In genomic region chr7:66150471-66150870, GRCh38 we compare ENCODE assay signal across 10 cellular contexts. TPM values are rescaled to one million over a fixed set of nuclear protein-coding genes. Genes with fewer than 3 reads are reported as not detected.
DNase-seq lines count a peak whose midpoint lies in the region; ATAC-seq, FAIRE-seq and TF ChIP-seq lines count a peak whose summit lies in the region.
"Had no signal": no experiment of that assay in that cellular context is flagged by ENCODE, and none has a peak within 500 bp of the region (broad histone marks: within the 10 kb centered on the region; RNA-seq: fewer than 3 reads in every experiment).

No MANE protein-coding gene starts in this region.

- H3K9me3 ChIP-seq in HepG2 (ENCODE audit: low read length) (no peaks in the 10 kb centered on the region), subcutaneous abdominal adipose tissue (ENCODE audit: control insufficient read depth in 5 of 5, low read length in 5 of 5) (no peaks in the 10 kb centered on the region)
- H3K9me3 ChIP-seq: SJCRH30 had no signal

- no peak for TF ChIP-seq POLR2A in HepG2 (IDR thresholded peaks at IDR 0.05; ENCODE audit: insufficient read depth in 1 of 2, low read depth in 2 of 2, low read length in 2 of 2)

- H3K4me2 ChIP-seq in HepG2 (ENCODE audit: low read depth, low read length), result peak overlapping the region; percentile 32

- ATAC-seq in HepG2, result peak; percentile 81
- no peak for ATAC-seq in HG02852 (IDR thresholded peaks at IDR 0.05; ENCODE audit: unreplicated experiment)
- ATAC-seq in GM21423 (IDR thresholded peaks at IDR 0.05; ENCODE audit: unreplicated experiment), result no peak

- H3K27ac ChIP-seq in HepG2 (ENCODE audit: extremely low read length, insufficient read depth, low read length) (peak overlapping the region; percentile 46), subcutaneous abdominal adipose tissue (ENCODE audit: low read depth, low read length) (peak overlapping the region; percentile 89)
- H3K27ac ChIP-seq: SJCRH30 had no signal

- CTCF ChIA-PET in HepG2 (lab: Yijun Ruan, JAX; ENCODE audit: low intra/inter-chr PET ratio, low total read pairs), result no interaction called here

- H3K79me2 ChIP-seq in HepG2 (ENCODE audit: insufficient read depth, low read length), result peaks cover 12% of the 10 kb centered on the region

- intact Hi-C loops in HepG2 (cut with micrococcal nuclease; ENCODE audit: unreplicated experiment), result no loop called here

- H4K20me1 ChIP-seq in HepG2 (ENCODE audit: insufficient read depth, low read length), result no peaks in the 10 kb centered on the region

- BruUV-seq in HepG2 (replicated peaks; lab: Mats Ljungman, UMichigan), result no TSS peak

- peak; percentile 67 for DNase-seq in LHCN-M2 (ENCODE audit: low read depth)
- DNase-seq in astrocyte of the hippocampus (ENCODE audit: low read depth, low spot score), result peak; percentile 73
- peak; percentile 62 for DNase-seq in HepG2 (ENCODE audit: low spot score)
- DNase-seq in stimulated activated CD4-positive, alpha-beta T cell treated with anti-CD3 and anti-CD28 coated beads, Interleukin-1b, Interleukin-23, amount 100 ng/mL, for 48 hours, result no peak
- DNase-seq in GM20000 (ENCODE audit: low spot score), result no peak
- DNase-seq: central memory CD4-positive, alpha-beta T cell had no signal

- peak; percentile 78 for FAIRE-seq in HepG2 (lab: Jason Lieb, UNC)

- H3K9ac ChIP-seq in HepG2 (ENCODE audit: insufficient read depth, low read depth, low read length) (peak overlapping the region; percentile 23; the same call in 1 of the 2 replicates), subcutaneous abdominal adipose tissue (ENCODE audit: low read length in 5 of 5) (no peak overlapping the region)

- TF ChIP-seq CTCF in HepG2 (CRISPR knock-in tag; IDR thresholded peaks at IDR 0.05), result no peak
- TF ChIP-seq CTCF in GM20000 (IDR thresholded peaks at IDR 0.05; ENCODE audit: extremely low read depth, missing control alignments), result no peak

- no peak overlapping the region for H3K4me3 ChIP-seq in HepG2 (replicated peaks in 1 of 3; ENCODE audit: insufficient read depth in 1 of 3, low read depth in 2 of 3, low read length in 3 of 3)
- peak overlapping the region in 1 of 5 donors; percentile 7 for H3K4me3 ChIP-seq in subcutaneous abdominal adipose tissue (ENCODE audit: low read depth in 1 of 5, low read length in 5 of 5)
- H3K4me3 ChIP-seq: SJCRH30 had no signal

- H3K27me3 ChIP-seq in HepG2 (ENCODE audit: control insufficient read depth in 1 of 2, insufficient read depth in 2 of 2, low read length in 2 of 2) (no peaks in the 10 kb centered on the region), subcutaneous abdominal adipose tissue (ENCODE audit: control insufficient read depth in 5 of 5, insufficient read depth in 4 of 5, low read length in 5 of 5) (no peaks in the 10 kb centered on the region)
- H3K27me3 ChIP-seq: SJCRH30 had no signal

- POLR2A ChIA-PET in HepG2 (lab: Yijun Ruan, JAX), result interaction anchor here (0.8 to 1.4 kb wide), 2 partner anchors 20 to 36 kb away, joined by 4 to 5 read pairs; partner anchors contain the start of gene CRCP

- in situ Hi-C loops in HepG2 (cut with HindIII; ENCODE audit: extremely low pct_ligation_motif_present, low pct_unique_long_range_greater_than_20kb), result no loop called here

- no peak for TF ChIP-seq RAD21 in HepG2 (CRISPR knock-in tag; IDR thresholded peaks at IDR 0.05)

- 37% methylated on average over 3 of the region's 3 CpGs for whole genome bisulfite sequencing in HepG2 (ENCODE audit: low lambda C conversion rate)

- peaks cover 25 to 54% of the 10 kb centered on the region in 2 experiments for H3K36me3 ChIP-seq in HepG2 (replicated peaks in 1 of 2; ENCODE audit: control insufficient read depth in 1 of 2, insufficient read depth in 2 of 2, low read length in 2 of 2)
- peaks cover 0 to 33% (median 19%) of the 10 kb centered on the region in 5 donors for H3K36me3 ChIP-seq in subcutaneous abdominal adipose tissue (ENCODE audit: control insufficient read depth in 5 of 5, insufficient read depth in 5 of 5, low read length in 5 of 5)

- TF ChIP-seq EP300 in HepG2 (IDR thresholded peaks at IDR 0.05; ENCODE audit: low read depth in 2 of 2, low read length in 2 of 2) (0 out of 4 replicates have a peak, but pooled peaks of 1 of the 2 experiments have one; percentile 13), HepG2 (CRISPR knock-in tag; IDR thresholded peaks at IDR 0.05; ENCODE audit: borderline replicate concordance) (no peak)

- no peak overlapping the region for H2AFZ ChIP-seq in HepG2 (ENCODE audit: low read length)

- H3K4me1 ChIP-seq in HepG2 (ENCODE audit: insufficient read depth, low read length) (peaks cover 61% of the 10 kb centered on the region), subcutaneous abdominal adipose tissue (ENCODE audit: control insufficient read depth in 5 of 5, insufficient read depth in 5 of 5, low read length in 5 of 5) (peaks cover 9 to 64% (median 42%) of the 10 kb centered on the region in 5 donors)

RNA-seq across cellular contexts. Expression of gene CRCP, which starts 35.8 kb away (rescaled TPM):
- total RNA-seq in LHCN-M2 (2014; rRNA removed) (33.7 and 37.9 TPM in 2 replicates), HepG2 (2016; rRNA removed; fragmentation: Illumina TruSeq; extraction: Trizol) (31.0 and 41.1 TPM in 2 replicates)
- polyA plus RNA-seq in LHCN-M2 (2012), result 35.5 TPM
- total RNA-seq in HepG2 (2016; cell fraction: cytosol; rRNA removed; fragmentation: Illumina TruSeq; extraction: Trizol; ENCODE audit: low read depth), result 9.9 and 16.6 TPM in 2 replicates
- total RNA-seq in HepG2 (2016; cell fraction: insoluble cytoplasmic fraction; rRNA removed; fragmentation: Illumina TruSeq; extraction: Trizol), result 31.6 and 44.5 TPM in 2 replicates
- 21.3 and 21.4 TPM in 2 replicates for total RNA-seq in HepG2 (2016; cell fraction: membrane; rRNA removed; fragmentation: Illumina TruSeq; extraction: Trizol)
- total RNA-seq in HepG2 (2016; cell fraction: nucleus; rRNA removed; fragmentation: Illumina TruSeq; extraction: Trizol), result 13.8 and 14.1 TPM in 2 replicates
- 22.7 and 27.7 TPM in 2 replicates for polyA plus RNA-seq in HepG2 (2011; rRNA removed)
- polyA plus RNA-seq in HepG2 (2011; cell fraction: cytosol; rRNA removed), result 27.6 and 28.2 TPM in 2 replicates
- polyA plus RNA-seq in HepG2 (2011; cell fraction: nucleus; rRNA removed), result 10.8 and 14.7 TPM in 2 replicates
- polyA plus RNA-seq in HepG2 (2012), result 20.8 and 22.7 TPM in 2 replicates
- polyA plus RNA-seq in HepG2 (2016; cell fraction: cytosol; fragmentation: Illumina TruSeq; extraction: Trizol; ENCODE audit: low read depth), result 5.1 and 5.2 TPM in 2 replicates
- polyA plus RNA-seq in HepG2 (2016; cell fraction: insoluble cytoplasmic fraction; fragmentation: Illumina TruSeq; extraction: Trizol; ENCODE audit: low read depth), result 28.2 and 29.7 TPM in 2 replicates
- 10.6 and 11.6 TPM in 2 replicates for polyA plus RNA-seq in HepG2 (2016; cell fraction: membrane; fragmentation: Illumina TruSeq; extraction: Trizol; ENCODE audit: low read depth)
- polyA plus RNA-seq in HepG2 (2016; cell fraction: nucleus; fragmentation: Illumina TruSeq; extraction: Trizol; ENCODE audit: insufficient read depth, low read depth), result 16.1 and 23.0 TPM in 2 replicates
- polyA minus RNA-seq in HepG2 (2011; rRNA and poly(A)+ RNA removed; ENCODE audit: low replicate concordance), result 20.8 and 22.0 TPM in 2 replicates
- polyA minus RNA-seq in HepG2 (2011; cell fraction: cytosol; rRNA and poly(A)+ RNA removed), result 20.6 and 22.6 TPM in 2 replicates
- polyA minus RNA-seq in HepG2 (2011; cell fraction: nucleus; rRNA and poly(A)+ RNA removed), result 18.3 and 21.8 TPM in 2 replicates

RNA-seq across cellular contexts. Expression of gene TPST1, which starts 54.7 kb away (rescaled TPM):
- total RNA-seq in LHCN-M2 (2014; rRNA removed), result 53.6 and 68.8 TPM in 2 replicates
- 25.2 TPM for polyA plus RNA-seq in LHCN-M2 (2012)
- total RNA-seq in HepG2 (2016; rRNA removed; fragmentation: Illumina TruSeq; extraction: Trizol), result 11.8 and 24.3 TPM in 2 replicates
- total RNA-seq in HepG2 (2016; cell fraction: cytosol; rRNA removed; fragmentation: Illumina TruSeq; extraction: Trizol; ENCODE audit: low read depth), result 45.8 and 49.7 TPM in 2 replicates
- total RNA-seq in HepG2 (2016; cell fraction: insoluble cytoplasmic fraction; rRNA removed; fragmentation: Illumina TruSeq; extraction: Trizol), result 14.5 and 23.4 TPM in 2 replicates
- 29.0 and 32.2 TPM in 2 replicates for total RNA-seq in HepG2 (2016; cell fraction: membrane; rRNA removed; fragmentation: Illumina TruSeq; extraction: Trizol)
- 32.2 and 33.4 TPM in 2 replicates for total RNA-seq in HepG2 (2016; cell fraction: nucleus; rRNA removed; fragmentation: Illumina TruSeq; extraction: Trizol)
- 34.1 and 35.0 TPM in 2 replicates for polyA plus RNA-seq in HepG2 (2011; rRNA removed)
- 21.1 and 29.0 TPM in 2 replicates for polyA plus RNA-seq in HepG2 (2011; cell fraction: cytosol; rRNA removed)
- polyA plus RNA-seq in HepG2 (2011; cell fraction: nucleus; rRNA removed), result 14.9 and 16.8 TPM in 2 replicates
- polyA plus RNA-seq in HepG2 (2012), result 19.1 and 32.8 TPM in 2 replicates
- 5.7 and 9.5 TPM in 2 replicates for polyA plus RNA-seq in HepG2 (2016; cell fraction: cytosol; fragmentation: Illumina TruSeq; extraction: Trizol; ENCODE audit: low read depth)
- 14.3 and 14.7 TPM in 2 replicates for polyA plus RNA-seq in HepG2 (2016; cell fraction: insoluble cytoplasmic fraction; fragmentation: Illumina TruSeq; extraction: Trizol; ENCODE audit: low read depth)
- 11.2 and 15.8 TPM in 2 replicates for polyA plus RNA-seq in HepG2 (2016; cell fraction: membrane; fragmentation: Illumina TruSeq; extraction: Trizol; ENCODE audit: low read depth)
- 31.5 and 33.9 TPM in 2 replicates for polyA plus RNA-seq in HepG2 (2016; cell fraction: nucleus; fragmentation: Illumina TruSeq; extraction: Trizol; ENCODE audit: insufficient read depth, low read depth)
- 6.5 and 39.5 TPM in 2 replicates for polyA minus RNA-seq in HepG2 (2011; rRNA and poly(A)+ RNA removed; ENCODE audit: low replicate concordance)
- polyA minus RNA-seq in HepG2 (2011; cell fraction: cytosol; rRNA and poly(A)+ RNA removed), result 26.0 and 29.6 TPM in 2 replicates
- polyA minus RNA-seq in HepG2 (2011; cell fraction: nucleus; rRNA and poly(A)+ RNA removed), result 66.4 and 75.1 TPM in 2 replicates

Comparison
In these comparisons a context has a peak if more than half of its experiments do, and no peak if none do; other contexts are left out.
1. DNase-seq: peak in LHCN-M2 (single experiment), astrocyte of the hippocampus (single experiment) and HepG2 (single experiment); none in stimulated activated CD4-positive, alpha-beta T cell treated with anti-CD3 and anti-CD28 coated beads, Interleukin-1b, Interleukin-23, amount 100 ng/mL, for 48 hours (single experiment) and GM20000 (single experiment).